In genomic region chr9:88536951-88537742, GRCh38 we compare ENCODE assay signal across 14 cellular contexts. TPM values are rescaled to one million over a fixed set of nuclear protein-coding genes. Genes with fewer than 3 reads are reported as not detected.
DNase-seq lines count a peak whose midpoint lies in the region; ATAC-seq, FAIRE-seq and TF ChIP-seq lines count a peak whose summit lies in the region.
"Had no signal": no experiment of that assay in that cellular context is flagged by ENCODE, and none has a peak within 500 bp of the region (broad histone marks: within the 10 kb centered on the region; RNA-seq: fewer than 3 reads in every experiment).

No MANE protein-coding gene starts in this region.

- H4K8ac ChIP-seq in IMR-90 (ENCODE audit: low read depth in 2 of 2, low read length in 2 of 2), result peak overlapping the region in 1 of 2 experiments; percentile 34; a peak in 1 of 4 replicates

- WGBS in IMR-90 (ENCODE audit: extremely low coverage in 2 of 2, insufficient read length in 1 of 2), 2 experiments, result 100% methylated on average over 2 of the region's 15 CpGs; no CpG with 5 or more reads in 1 of the 2 experiments

- BruUV-seq in IMR-90 (replicated peaks; lab: Mats Ljungman, UMichigan), result no TSS peak

- POLR2A ChIA-PET in IMR-90 (lab: Charles Lee; ENCODE audit: unreplicated experiment), result interaction anchor here (0.6 kb wide), 1 partner anchor 11 kb away, joined by 11 read pairs; no protein-coding TSS in a partner anchor

- H2BK15ac ChIP-seq in IMR-90 (ENCODE audit: low read depth, low read length), result peak overlapping the region; percentile 12; the same call in 1 of the 3 replicates

- H4K91ac ChIP-seq in IMR-90 (ENCODE audit: insufficient read depth, low read depth, low read length), result no peak overlapping the region

- ATAC-seq in IMR-90 (ENCODE audit: low read depth), result peak; percentile 0; the same call in 1 of the 2 replicates
- no peak for ATAC-seq in thoracic aorta (ENCODE audit: insufficient number of reproducible peaks, low FRiP score, low read depth)
- no peak for ATAC-seq in HG02884 (IDR thresholded peaks at IDR 0.05; ENCODE audit: unreplicated experiment)
- ATAC-seq in HG02852 (IDR thresholded peaks at IDR 0.05; ENCODE audit: unreplicated experiment), result no peak
- ATAC-seq: left lung had no signal

- H3K27ac Mint-ChIP-seq in mesothelial cell of epicardium, result peak overlapping the region; percentile 18
- H3K27ac Mint-ChIP-seq: stimulated activated naive CD8-positive, alpha-beta T cell treated with anti-CD3 and anti-CD28 coated beads, Interleukin-15, amount 100 ng/mL, for 72 hours had no signal

- peak overlapping the region; percentile 25; the same call in 1 of the 2 replicates for H2AK5ac ChIP-seq in IMR-90 (ENCODE audit: low read depth, low read length)

- H3K36me3 ChIP-seq in IMR-90 (ENCODE audit: control insufficient read depth, insufficient read depth, low read length), result no peaks in the 10 kb centered on the region
- no peaks in the 10 kb centered on the region for H3K36me3 ChIP-seq in thoracic aorta
- H3K36me3 ChIP-seq: left lung had no signal

- H3K9ac ChIP-seq in IMR-90 (ENCODE audit: low read depth, low read length), result no peak overlapping the region

- H3K18ac ChIP-seq in IMR-90 (ENCODE audit: low read depth, low read length), result no peak overlapping the region

- H3K23ac ChIP-seq in IMR-90 (ENCODE audit: low read depth, low read length), result 0 out of 2 replicates have a peak overlapping the region, but pooled peaks have one; percentile 20

- H3K36me3 Mint-ChIP-seq in mesothelial cell of epicardium, result no peaks in the 10 kb centered on the region

- intact Hi-C loops in IMR-90 (cut with micrococcal nuclease), result no loop called here

- H2AK9ac ChIP-seq in IMR-90 (replicated peaks; ENCODE audit: low read depth, low read length, poor library complexity), result peak overlapping the region; percentile 67

- DNase-seq in IMR-90, result no peak
- no peak for DNase-seq in caudate nucleus (lab: John Stamatoyannopoulos, UW)
- no peak for DNase-seq in mesothelial cell of epicardium (ENCODE audit: low spot score in 2 of 2, unreplicated experiment in 2 of 2)
- no peak for DNase-seq in thoracic aorta (ENCODE audit: low spot score)
- no peak for DNase-seq in GM12891 (ENCODE audit: insufficient read length, low spot score)
- DNase-seq: activated CD8-positive, alpha-beta memory T cell treated with anti-CD3 and anti-CD28 coated beads for 24 hours; activated naive CD4-positive, alpha-beta T cell treated with anti-CD3 and anti-CD28 coated beads, Interleukin-2, amount 50 U/mL, for 16 hours; DMS153 had no signal

- peak overlapping the region; percentile 23 for H2BK5ac ChIP-seq in IMR-90 (ENCODE audit: low read depth, low read length, poor library complexity, severe bottlenecking)

- dilution Hi-C loops in IMR-90 (cut with HindIII; ENCODE audit: low sequenced_read_pairs, unreplicated experiment), result no loop called here

- peak overlapping the region; percentile 78 for H3K4me3 Mint-ChIP-seq in mesothelial cell of epicardium

- no peak for FAIRE-seq in GM12891 (lab: Jason Lieb, UNC)

- no peak overlapping the region for H3K4me3 ChIP-seq in IMR-90 (ENCODE audit: insufficient read depth, low read depth, low read length)
- peak overlapping the region; percentile 4 for H3K4me3 ChIP-seq in thoracic aorta
- H3K4me3 ChIP-seq: left lung had no signal

- CTCF ChIA-PET in IMR-90 (lab: Yijun Ruan, JAX), result interaction anchor here (1.5 kb wide), 1 partner anchor 47 kb away, joined by 3 read pairs; no protein-coding TSS in a partner anchor

- H3K79me1 ChIP-seq in IMR-90 (ENCODE audit: low read depth in 1 of 2, low read length in 2 of 2), result peaks cover 27 to 68% of the 10 kb centered on the region in 2 experiments

- TF ChIP-seq CTCF in IMR-90 (conservative IDR thresholded peaks at IDR 0.05; ENCODE audit: low read depth, low read length) (no peak), mesothelial cell of epicardium (IDR thresholded peaks at IDR 0.05; ENCODE audit: unreplicated experiment) (no peak), thoracic aorta (IDR thresholded peaks at IDR 0.05) (no peak)

- 0 out of 2 replicates have a peak, but pooled peaks cover 15% of the 10 kb centered on the region for H3K9me1 ChIP-seq in IMR-90 (ENCODE audit: insufficient read depth, low read length)

- H4K5ac ChIP-seq in IMR-90 (ENCODE audit: low read depth, low read length), result no peak overlapping the region

- H2AFZ ChIP-seq in IMR-90 (replicated peaks; ENCODE audit: low read length, poor library complexity), result peak overlapping the region; percentile 55

- no peaks in the 10 kb centered on the region for H3K9me3 Mint-ChIP-seq in mesothelial cell of epicardium
- H3K9me3 Mint-ChIP-seq: stimulated activated naive CD8-positive, alpha-beta T cell treated with anti-CD3 and anti-CD28 coated beads, Interleukin-15, amount 100 ng/mL, for 72 hours had no signal

- TF ChIP-seq POLR2A in IMR-90 (IDR thresholded peaks at IDR 0.05; ENCODE audit: low read depth, low read length), result no peak
- TF ChIP-seq POLR2A in GM12891 (IDR thresholded peaks at IDR 0.05; ENCODE audit: low read depth, low read length), result no peak

- no peak for TF ChIP-seq RAD21 in IMR-90 (IDR thresholded peaks at IDR 0.05; ENCODE audit: low read length)

- H2BK120ac ChIP-seq in IMR-90 (ENCODE audit: low read depth, low read length), result 0 out of 2 replicates have a peak overlapping the region, but pooled peaks have one; percentile 3

- no peaks in the 10 kb centered on the region for H3K27me3 ChIP-seq in IMR-90 (ENCODE audit: control insufficient read depth, insufficient read depth, low read length)
- no peaks in the 10 kb centered on the region for H3K27me3 ChIP-seq in thoracic aorta (replicated peaks; ENCODE audit: insufficient read depth)

- H3K4ac ChIP-seq in IMR-90 (ENCODE audit: low read depth, low read length), result peak overlapping the region; percentile 41; the same call in 1 of the 2 replicates

- H3K27ac ChIP-seq in IMR-90 (ENCODE audit: insufficient read depth, low read length) (peak overlapping the region; percentile 17; the same call in 1 of the 2 replicates), caudate nucleus (ENCODE audit: low read depth, low read length) (peak overlapping the region; percentile 59), thoracic aorta (peak overlapping the region; percentile 68 to 70)
- H3K27ac ChIP-seq: left lung had no signal

- in situ Hi-C loops in IMR-90 (cut with MboI; ENCODE audit: low sequenced_read_pairs), result no loop called here

- no peaks in the 10 kb centered on the region for H3K27me3 Mint-ChIP-seq in mesothelial cell of epicardium (ENCODE audit: low read depth)

- peaks cover 31% of the 10 kb centered on the region for H3K4me1 Mint-ChIP-seq in mesothelial cell of epicardium

- H3K4me2 ChIP-seq in IMR-90 (ENCODE audit: low read depth, low read length), result peak overlapping the region; percentile 89

- 0 out of 2 replicates have a peak overlapping the region, but pooled peaks have one; percentile 33 for H3K14ac ChIP-seq in IMR-90 (replicated peaks; ENCODE audit: low read depth, low read length)

- H4K20me1 ChIP-seq in IMR-90 (ENCODE audit: insufficient read depth, low read length), result peaks cover 14% of the 10 kb centered on the region

- H3K4me1 ChIP-seq in IMR-90 (ENCODE audit: control insufficient read depth, insufficient read depth, low read length) (peaks cover 17% of the 10 kb centered on the region; the same call in 1 of the 2 replicates), thoracic aorta (ENCODE audit: control insufficient read depth in 1 of 2, low read depth in 2 of 2) (peaks cover 0 to 36% of the 10 kb centered on the region in 2 donors)

- H2BK20ac ChIP-seq in IMR-90 (ENCODE audit: low read depth, low read length), result no peak overlapping the region

- no peak overlapping the region for H3K56ac ChIP-seq in IMR-90 (ENCODE audit: extremely low read depth, insufficient read depth, low read length)

- H3K9me3 ChIP-seq in IMR-90 (ENCODE audit: control insufficient read depth, insufficient read depth, low read length) (no peaks in the 10 kb centered on the region), thoracic aorta (no peaks in the 10 kb centered on the region)
- H3K9me3 ChIP-seq: left lung had no signal

TF ChIP-seq in IMR-90, 13 proteins besides CTCF, POLR2A, EP300 and RAD21 (continues in another document):
- TF ChIP-seq SMC3 (IDR thresholded peaks at IDR 0.05; ENCODE audit: low read depth, low read length) (no peak), USF2 (IDR thresholded peaks at IDR 0.05; ENCODE audit: low read depth, low read length) (no peak), NFE2L2 (IDR thresholded peaks at IDR 0.05; ENCODE audit: low read depth, low read length) (no peak), MAFK (IDR thresholded peaks at IDR 0.05; ENCODE audit: low read depth, low read length) (no peak), BHLHE40 (IDR thresholded peaks at IDR 0.05; ENCODE audit: low read depth, low read length) (no peak), MXI1 (IDR thresholded peaks at IDR 0.05; ENCODE audit: borderline replicate concordance, low read depth, low read length) (no peak)

TF ChIP-seq in GM12891, 5 proteins besides CTCF, POLR2A, EP300 and RAD21:
- TF ChIP-seq POLR2AphosphoS5 (IDR thresholded peaks at IDR 0.05; ENCODE audit: low read depth, low read length) (no peak), TAF1 (IDR thresholded peaks at IDR 0.05; ENCODE audit: low read depth, low read length) (no peak)
TF ChIP-seq in GM12891: peak in this region for 0.

RNA-seq across cellular contexts. Expression of gene NXNL2, which starts 2.2 kb away (rescaled TPM):
- total RNA-seq in IMR-90 (2012; rRNA removed) (3.2 and 4.7 TPM in 2 replicates), mesothelial cell of epicardium (2.0 to 2.6 TPM (median 2.2 TPM) in 3 replicates), thoracic aorta (1 to 10 TPM in 1 of 2 donors, not detected in 1; 1.8 TPM)
- polyA plus RNA-seq in IMR-90 (2012; rRNA removed), result 6.4 and 9.1 TPM in 2 replicates
- polyA plus RNA-seq in IMR-90 (2012; cell fraction: cytosol; rRNA removed), result 12.3 and 16.6 TPM in 2 replicates
- 5.2 and 20.4 TPM in 2 replicates for polyA plus RNA-seq in IMR-90 (2012; cell fraction: nucleus; rRNA removed; ENCODE audit: low replicate concordance)
- not detected for polyA plus RNA-seq in GM12891 (2012; ENCODE audit: low read depth, missing spikeins)
- total RNA-seq: dermis blood vessel endothelial cell, HT-29 had no signal

Comparison
In these comparisons a context has a peak if more than half of its experiments do, and no peak if none do; other contexts are left out.
1. H3K27ac ChIP-seq: peak in every context shown above with its lines; median percentile 69 in thoracic aorta; 59 in caudate nucleus; 17 in IMR-90.